In genomic region chr3:139299261-139300132, GRCh38 we compare ENCODE assay signal across 13 cellular contexts. TPM values are rescaled to one million over a fixed set of nuclear protein-coding genes. Genes with fewer than 3 reads are reported as not detected.
A peak's percentile ranks its signal among the peaks of the same experiment; 100 is the strongest.
DNase-seq lines count a peak whose midpoint lies in the region; ATAC-seq, FAIRE-seq and TF ChIP-seq lines count a peak whose summit lies in the region.
"Had no signal": no experiment of that assay in that cellular context is flagged by ENCODE, and none has a peak within 500 bp of the region (broad histone marks: within the 10 kb centered on the region; RNA-seq: fewer than 3 reads in every experiment).

No MANE protein-coding gene starts in this region.

- H2BK5ac ChIP-seq in H1 (ENCODE audit: low read depth, low read length): no peak overlapping the region
- no peak overlapping the region for H2BK5ac ChIP-seq in trophoblast cell (ENCODE audit: low read depth, low read length, poor library complexity)

- H3K18ac ChIP-seq in H1 (ENCODE audit: extremely low read depth, low read length) (no peak overlapping the region), trophoblast cell (ENCODE audit: low read length) (no peak overlapping the region)

- H3K23ac ChIP-seq in H1 (ENCODE audit: insufficient read length) (no peak overlapping the region), trophoblast cell (ENCODE audit: low read length) (no peak overlapping the region)

- no peak overlapping the region for H2AK5ac ChIP-seq in H1 (ENCODE audit: low read depth, low read length)
- no peak overlapping the region for H2AK5ac ChIP-seq in trophoblast cell (ENCODE audit: low read length)

- CTCF ChIA-PET in H1 (lab: Charles Lee; ENCODE audit: partially characterized antibody): interaction anchor here (1.1 to 12.6 kb wide), 3 partner anchors 9 to 30 kb away, joined by 3 to 103 read pairs (median 7); no protein-coding TSS in a partner anchor

- TF ChIP-seq POLR2A in H1 (IDR thresholded peaks at IDR 0.05; ENCODE audit: control extremely low read depth in 1 of 2, low read depth in 2 of 2, low read length in 2 of 2): no peak

- POLR2A ChIA-PET in H1 (lab: Charles Lee; ENCODE audit: partially characterized antibody): no interaction called here

- H3K4me1 ChIP-seq in H1 (replicated peaks in 1 of 4; ENCODE audit: control insufficient read depth in 3 of 4, insufficient read depth in 4 of 4, low read length in 3 of 4): no peaks in the 10 kb centered on the region; a peak in 3 of 7 replicates
- peaks cover 17 to 31% of the 10 kb centered on the region in 2 experiments for H3K4me1 ChIP-seq in trophoblast cell (ENCODE audit: control insufficient read depth in 1 of 2, insufficient read depth in 2 of 2, low read length in 2 of 2)
- no peaks in the 10 kb centered on the region for H3K4me1 ChIP-seq in upper lobe of right lung
- H3K4me1 ChIP-seq: HAP-1 had no signal

- TF ChIP-seq EP300 in H1 (IDR thresholded peaks at IDR 0.05; ENCODE audit: borderline replicate concordance in 1 of 2, low read depth in 2 of 2, low read length in 2 of 2): no peak

- H3K36me3 ChIP-seq in H7 (replicated peaks; ENCODE audit: control insufficient read depth, insufficient read depth, low read length): no peaks in the 10 kb centered on the region
- no peaks in the 10 kb centered on the region for H3K36me3 ChIP-seq in H1 (ENCODE audit: control insufficient read depth in 2 of 4, insufficient read depth in 4 of 4, low read length in 3 of 4)
- H3K36me3 ChIP-seq in trophoblast cell (ENCODE audit: control insufficient read depth in 1 of 2, insufficient read depth in 2 of 2, low read length in 2 of 2): no peaks in the 10 kb centered on the region
- H3K36me3 ChIP-seq in upper lobe of right lung: no peaks in the 10 kb centered on the region
- H3K36me3 ChIP-seq: HAP-1 had no signal

- H2BK12ac ChIP-seq in H1 (ENCODE audit: low read depth, low read length): no peak overlapping the region
- H2BK12ac ChIP-seq in trophoblast cell (ENCODE audit: low read length): no peak overlapping the region

- H2AFZ ChIP-seq in H1 (ENCODE audit: low read length) (no peak overlapping the region; the same call in 1 of the 2 replicates), trophoblast cell (ENCODE audit: insufficient read depth, low read length, poor library complexity) (no peak overlapping the region)

- no peak overlapping the region for H3K14ac ChIP-seq in H1 (ENCODE audit: insufficient read length)
- no peak overlapping the region for H3K14ac ChIP-seq in trophoblast cell (ENCODE audit: low read length)

- H3K27me3 ChIP-seq in H7 (ENCODE audit: control insufficient read depth, insufficient read depth, low read length) (no peaks in the 10 kb centered on the region), H1 (replicated peaks in 1 of 4; ENCODE audit: control insufficient read depth in 3 of 4, extremely low read depth in 1 of 4, insufficient read depth in 3 of 4, low read length in 3 of 4) (no peaks in the 10 kb centered on the region), trophoblast cell (ENCODE audit: insufficient read depth, low read length) (no peaks in the 10 kb centered on the region), upper lobe of right lung (no peaks in the 10 kb centered on the region)

- H3K4me2 ChIP-seq in H1 (ENCODE audit: insufficient read depth in 1 of 2, low read depth in 2 of 2, low read length in 2 of 2) (no peak overlapping the region), trophoblast cell (ENCODE audit: low read length) (no peak overlapping the region)

- H3K56ac ChIP-seq in H1 (replicated peaks; ENCODE audit: insufficient read length, low read depth, low read length): no peak overlapping the region

- H2BK120ac ChIP-seq in H1 (replicated peaks; ENCODE audit: low read depth, low read length) (no peak overlapping the region), trophoblast cell (ENCODE audit: insufficient read depth, low read length, poor library complexity) (no peak overlapping the region)

- no peak for ATAC-seq in GM18858 (IDR thresholded peaks at IDR 0.05; ENCODE audit: unreplicated experiment)
- ATAC-seq in upper lobe of right lung: no peak
- ATAC-seq: activated CD4-positive, CD25-positive, alpha-beta regulatory T cell treated with anti-CD3 and anti-CD28 coated beads, Interleukin-2, amount 50 U/mL, for 24 hours had no signal

- H2BK15ac ChIP-seq in H1 (ENCODE audit: low read length): no peak overlapping the region

- H3K9me3 ChIP-seq in H1 (ENCODE audit: insufficient read depth in 2 of 2, low read depth in 1 of 2, low read length in 1 of 2) (no peaks in the 10 kb centered on the region), trophoblast cell (ENCODE audit: insufficient read depth, low read depth, low read length) (no peaks in the 10 kb centered on the region), upper lobe of right lung (no peaks in the 10 kb centered on the region)
- H3K9me3 ChIP-seq: HAP-1 had no signal

- no peak overlapping the region for H3K27ac ChIP-seq in H1 (ENCODE audit: low read depth, low read length)
- peak overlapping the region; percentile 35 for H3K27ac ChIP-seq in trophoblast cell (ENCODE audit: low read depth, low read length)
- no peak overlapping the region for H3K27ac ChIP-seq in upper lobe of right lung

- H3K23me2 ChIP-seq in H1 (ENCODE audit: low read depth, low read length): no peaks in the 10 kb centered on the region

- H4K91ac ChIP-seq in H1 (replicated peaks; ENCODE audit: insufficient read length, low read length): no peak overlapping the region
- H4K91ac ChIP-seq in trophoblast cell (ENCODE audit: low read depth, low read length): no peak overlapping the region

- H3K4ac ChIP-seq in H1 (replicated peaks; ENCODE audit: insufficient read length, low read depth, low read length): no peak overlapping the region
- H3K4ac ChIP-seq in trophoblast cell (ENCODE audit: low read depth, low read length): no peak overlapping the region

- TF ChIP-seq CTCF in H1 (IDR thresholded peaks at IDR 0.05; ENCODE audit: control extremely low read depth in 1 of 3, insufficient read depth in 1 of 3, low read depth in 1 of 3, low read length in 3 of 3) (no peak), upper lobe of right lung (IDR thresholded peaks at IDR 0.05) (no peak)

- peak; percentile 54 for DNase-seq in H7
- peak; percentile 9 for DNase-seq in RKO (ENCODE audit: low spot score)
- no peak for DNase-seq in H1 (ENCODE audit: low read depth in 1 of 2, low spot score in 2 of 2)
- DNase-seq in trophoblast cell: peak in 1 of 2 donors; percentile 33
- no peak for DNase-seq in T-helper 9 cell
- DNase-seq in stimulated activated CD4-positive, alpha-beta T cell treated with anti-CD3 and anti-CD28 coated beads, Interleukin-2, amount 100 ng/mL, for 24 hours: no peak
- DNase-seq in upper lobe of right lung: no peak
- DNase-seq: GDM1, NCI-H1417 treated with DMSO at 0.1 percent for 48 hours had no signal

- H4K5ac ChIP-seq in H1 (ENCODE audit: insufficient read length, low read depth, low read length): no peak overlapping the region

- no peak overlapping the region; the same call in 1 of the 2 replicates for H4K8ac ChIP-seq in H1 (ENCODE audit: extremely low read depth, insufficient read depth, low read length)
- no peak overlapping the region for H4K8ac ChIP-seq in trophoblast cell (ENCODE audit: low read depth, low read length)

- intact Hi-C loops in upper lobe of right lung (cut with DNase I): no loop called here

- H3K4me3 ChIP-seq in H7 (ENCODE audit: insufficient read depth, low read depth, low read length): no peak overlapping the region
- no peak overlapping the region for H3K4me3 ChIP-seq in H1 (ENCODE audit: extremely low read depth in 1 of 4, insufficient read depth in 2 of 4, low read depth in 3 of 4, low read length in 4 of 4)
- no peak overlapping the region for H3K4me3 ChIP-seq in trophoblast cell (ENCODE audit: low read depth, low read length)
- H3K4me3 ChIP-seq in upper lobe of right lung: no peak overlapping the region
- H3K4me3 ChIP-seq: HAP-1 had no signal

- H2BK20ac ChIP-seq in H1 (ENCODE audit: low read length): no peak overlapping the region

- H3K9ac ChIP-seq in H1 (replicated peaks in 1 of 4; ENCODE audit: extremely low read depth in 1 of 4, low read depth in 3 of 4, low read length in 3 of 4) (no peak overlapping the region), trophoblast cell (ENCODE audit: low read length) (no peak overlapping the region)

- H3K79me2 ChIP-seq in H1 (ENCODE audit: control insufficient read depth in 1 of 2, insufficient read depth in 2 of 2, low read length in 2 of 2) (no peaks in the 10 kb centered on the region), trophoblast cell (ENCODE audit: control insufficient read depth, insufficient read depth, low read length, poor library complexity) (no peaks in the 10 kb centered on the region)

- no peak for TF ChIP-seq RAD21 in H1 (IDR thresholded peaks at IDR 0.05 in 1 of 2, conservative IDR thresholded peaks at IDR 0.05 in 1 of 2; ENCODE audit: low read depth in 2 of 2, low read length in 2 of 2)

- FAIRE-seq in H1 (lab: Jason Lieb, UNC): no peak
- FAIRE-seq: islet of Langerhans had no signal

- H3K79me1 ChIP-seq in H1 (ENCODE audit: low read depth, low read length) (no peaks in the 10 kb centered on the region), trophoblast cell (ENCODE audit: low read length) (peaks cover 19% of the 10 kb centered on the region)

- H4K12ac ChIP-seq in trophoblast cell (ENCODE audit: low read depth, low read length): no peak overlapping the region

- 87 to 100% methylated on average over 1 to 14 of the region's 14 CpGs for WGBS in H1 (ENCODE audit: extremely low coverage in 1 of 2, insufficient coverage in 1 of 2, insufficient read length in 1 of 2, insufficient replicate concordance in 2 of 2, low coverage in 1 of 2, low lambda C conversion rate in 2 of 2, missing lambda C conversion rate in 1 of 2), 2 experiments
- WGBS in trophoblast cell (ENCODE audit: extremely low coverage, insufficient coverage, insufficient read length): 100% methylated on average over 1 of the region's 14 CpGs

- no peaks in the 10 kb centered on the region for H4K20me1 ChIP-seq in H1 (replicated peaks in 1 of 2; ENCODE audit: control insufficient read depth in 1 of 2, insufficient read depth in 2 of 2, low read length in 2 of 2)

TF ChIP-seq in H1, 55 proteins besides CTCF, POLR2A, EP300 and RAD21 (continues in another document):
- no peak for TF ChIP-seq POLR2AphosphoS5 (IDR thresholded peaks at IDR 0.05; ENCODE audit: low read depth, low read length)
- TF ChIP-seq NANOG (IDR thresholded peaks at IDR 0.05; ENCODE audit: insufficient read depth, low read depth, low read length, poor library complexity, severe bottlenecking): no peak
- TF ChIP-seq TAF1 (IDR thresholded peaks at IDR 0.05; ENCODE audit: low read depth, low read length): no peak

RNA-seq across cellular contexts. Expression of gene MRPS22, which starts 44.3 kb away (rescaled TPM):
- total RNA-seq in H7 (2014; rRNA removed; shearing (Covaris generic)): 53.6 and 70.9 TPM in 2 replicates
- 45.3 and 45.8 TPM in 2 replicates for total RNA-seq in H1 (2021; fragmentation: NEBNext Ultra II Directional; extraction: Animal tissue kit (Norgen Biotek cat#: 25700))
- 27.2 and 28.3 TPM in 2 replicates for polyA plus RNA-seq in H1 (2011; rRNA removed)
- polyA plus RNA-seq in H1 (2011; cell fraction: cytosol; rRNA removed): 41.7 TPM
- 13.3 TPM for polyA plus RNA-seq in H1 (2011; cell fraction: nucleus; rRNA removed)
- 36.8 to 38.8 TPM (median 37.5 TPM) in 4 replicates for polyA plus RNA-seq in H1 (2012, experiment 1 of 2)
- 7.3 TPM for polyA plus RNA-seq in H1 (2012, experiment 2 of 2)
- 41.7 TPM for polyA plus RNA-seq in H1 (2013, experiment 1 of 2)
- 40.3 TPM for polyA plus RNA-seq in H1 (2013, experiment 2 of 2)
- polyA minus RNA-seq in H1 (2011; rRNA and poly(A)+ RNA removed): 10.7 and 20.1 TPM in 2 replicates
- 9.1 TPM for polyA minus RNA-seq in H1 (2011; cell fraction: cytosol; rRNA and poly(A)+ RNA removed)
- polyA minus RNA-seq in H1 (2011; cell fraction: nucleus; rRNA and poly(A)+ RNA removed): 25.5 TPM
- polyA plus RNA-seq in trophoblast cell (2013): 54.2 and 55.0 TPM in 2 replicates
- 31.1 TPM for total RNA-seq in upper lobe of right lung

Comparison
In these comparisons a context has a peak if more than half of its experiments do, and no peak if none do; other contexts are left out.
1. DNase-seq: peak in H7 (single experiment) and RKO (single experiment); none in H1 (0 of 2), T-helper 9 cell (single experiment), stimulated activated CD4-positive, alpha-beta T cell treated with anti-CD3 and anti-CD28 coated beads, Interleukin-2, amount 100 ng/mL, for 24 hours (0 of 2) and upper lobe of right lung (single experiment).